ENCODE assay signal across 8 cellular contexts in the genomic region with DNA sequence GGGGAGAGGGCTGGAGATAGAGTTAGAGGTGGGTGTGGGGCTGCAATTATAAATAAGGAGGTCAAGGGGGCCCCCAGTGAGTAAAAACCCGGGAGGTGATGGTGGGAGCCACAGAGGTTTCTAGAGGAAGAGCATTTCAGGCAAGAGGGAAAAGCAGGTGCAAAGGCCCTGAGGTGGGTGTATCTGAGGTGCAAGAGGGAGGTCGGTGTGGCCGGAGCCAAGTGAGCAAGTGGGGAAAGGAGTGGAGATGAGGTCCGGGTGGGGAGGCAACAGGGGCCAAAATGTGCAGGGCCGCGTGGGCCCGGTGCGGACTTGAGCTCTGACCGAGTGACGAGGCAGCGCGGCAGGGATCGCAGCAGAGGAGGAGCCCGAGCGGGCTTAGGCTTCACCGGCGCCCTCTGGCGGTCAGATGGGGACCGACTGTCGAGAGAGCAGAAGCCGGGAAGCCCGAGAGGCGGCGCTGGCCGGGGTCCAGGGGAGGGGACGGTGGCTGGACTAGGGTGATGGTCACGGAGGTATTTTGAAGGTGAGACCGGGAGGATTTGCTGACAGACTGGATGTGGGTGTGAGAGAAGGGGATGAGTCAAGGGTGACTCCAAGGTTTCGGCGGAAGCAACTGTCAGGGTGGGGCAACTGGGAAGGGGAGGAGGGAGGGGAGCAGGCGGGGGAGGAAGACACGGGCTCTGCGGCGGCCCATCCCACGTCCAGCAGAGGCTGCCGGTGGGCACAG. TPM values are rescaled to one million over a fixed set of nuclear protein-coding genes. Genes with fewer than 3 reads are reported as not detected.
DNase-seq lines count a peak whose midpoint lies in the region; ATAC-seq and TF ChIP-seq lines count a peak whose summit lies in the region.

No MANE protein-coding gene starts in this region.

- H3K9me3 ChIP-seq in neural cell (ENCODE audit: low read length): no peaks in the 10 kb centered on the region

- no peaks in the 10 kb centered on the region for H3F3A ChIP-seq in neural cell (ENCODE audit: insufficient read depth, low read length, poor library complexity, severe bottlenecking)

- no peaks in the 10 kb centered on the region for H4K20me1 ChIP-seq in neural cell (ENCODE audit: insufficient read depth)

- TF ChIP-seq EP300 in neural cell (conservative IDR thresholded peaks at IDR 0.05; ENCODE audit: poor library complexity, severe bottlenecking): no peak

- peaks cover 4% of the 10 kb centered on the region for H3K27me3 ChIP-seq in neural cell (ENCODE audit: insufficient read depth, low read depth, low read length)

- DNase-seq in DMS79 (lab: John Stamatoyannopoulos, UW): peak; percentile 37
- DNase-seq in Kasumi-1 (lab: John Stamatoyannopoulos, UW): peak; percentile 78 to 82
- DNase-seq in RWPE1 (ENCODE audit: low spot score): peak; percentile 93
- DNase-seq in activated T-helper 9 cell treated with anti-CD3 and anti-CD28 coated beads, Interleukin-2, amount 50 U/mL, for 16 hours (ENCODE audit: low read depth): peak; percentile 77
- DNase-seq in fibroblast of the conjunctiva (ENCODE audit: low read depth): peak; percentile 65
- peak; percentile 95 for DNase-seq in stimulated activated naive CD8-positive, alpha-beta T cell treated with anti-CD3 and anti-CD28 coated beads, Interleukin-15, Interleukin-2, amounts not matched to agents 100 U/mL and 50 U/mL, for 24 hours

- H3K36me3 ChIP-seq in neural cell (ENCODE audit: insufficient read depth, low read length): no peaks in the 10 kb centered on the region

- CTCF ChIA-PET in RWPE1 (lab: Yijun Ruan, JAX): interaction anchor here (0.6 to 1.8 kb wide), 15 partner anchors 18 to 269 kb away, joined by 3 to 7 read pairs (median 4); no protein-coding TSS in a partner anchor

- TF ChIP-seq CTCF in RWPE1 (conservative IDR thresholded peaks at IDR 0.05; ENCODE audit: low read depth) (peak; percentile 93), neural cell (IDR thresholded peaks at IDR 0.05; ENCODE audit: poor library complexity, severe bottlenecking) (peak; percentile 80)

- peak overlapping the region; percentile 46 for H3K4me3 ChIP-seq in neural cell (ENCODE audit: low read length)

- H2AFZ ChIP-seq in neural cell (ENCODE audit: low read depth, low read length): peak overlapping the region; percentile 8

- peak; percentile 85 for ATAC-seq in stimulated activated naive CD8-positive, alpha-beta T cell treated with anti-CD3 and anti-CD28 coated beads, Interleukin-15, Interleukin-2, amounts not matched to agents 100 U/mL and 50 U/mL, for 24 hours
- ATAC-seq in HG02840 (IDR thresholded peaks at IDR 0.05; ENCODE audit: low FRiP score, unreplicated experiment): no peak

- H3K27ac ChIP-seq in RWPE1: peak overlapping the region; percentile 74
- no peak overlapping the region for H3K27ac ChIP-seq in neural cell (ENCODE audit: low read length)

- H3K9ac ChIP-seq in neural cell (ENCODE audit: low read length): no peak overlapping the region

- POLR2A ChIA-PET in RWPE1 (lab: Yijun Ruan, JAX; ENCODE audit: low non-redundant PET): interaction anchor here (0.6 kb wide), 1 partner anchor 30 kb away, joined by 3 read pairs; a partner anchor contains a TSS

- no peaks in the 10 kb centered on the region for H3K9me2 ChIP-seq in neural cell (ENCODE audit: insufficient read depth, low read length)

- H3K4me2 ChIP-seq in neural cell (ENCODE audit: low read length): no peak overlapping the region

- H3K79me2 ChIP-seq in neural cell (replicated peaks; ENCODE audit: insufficient read depth, low read length): no peaks in the 10 kb centered on the region

- peak; percentile 62 for TF ChIP-seq RAD21 in neural cell (conservative IDR thresholded peaks at IDR 0.05)

TF ChIP-seq in neural cell, 6 proteins besides CTCF, POLR2A, EP300 and RAD21:
- TF ChIP-seq TAF1 (IDR thresholded peaks at IDR 0.05; ENCODE audit: low read depth): no peak
- no peak for TF ChIP-seq EZH2 (IDR thresholded peaks at IDR 0.05; ENCODE audit: borderline replicate concordance, insufficient read depth, low read length, poor library complexity, severe bottlenecking)
- TF ChIP-seq SMC3 (conservative IDR thresholded peaks at IDR 0.05; ENCODE audit: poor library complexity): peak; percentile 78

RNA-seq across cellular contexts. Expression of a gene that starts 17.7 kb away (rescaled TPM):
- polyA plus RNA-seq in neural cell: not detected in 2 replicates
- polyA minus RNA-seq in neural cell: not detected in 2 replicates

RNA-seq across cellular contexts. Expression of a gene that starts 26.0 kb away (rescaled TPM):
- 0.73 and 1.2 TPM in 2 replicates for polyA plus RNA-seq in neural cell
- polyA minus RNA-seq in neural cell: 6.1 TPM in 1 of 2 replicates, not detected in the other

RNA-seq across cellular contexts. Expression of a gene that starts 30.1 kb away (rescaled TPM):
- 2,102 and 2,180 TPM in 2 replicates for polyA plus RNA-seq in neural cell
- 717 and 772 TPM in 2 replicates for polyA minus RNA-seq in neural cell

RNA-seq across cellular contexts. Expression of a gene that starts 30.5 kb away (rescaled TPM):
- 22.6 and 32.6 TPM in 2 replicates for polyA plus RNA-seq in neural cell
- polyA minus RNA-seq in neural cell: 28.5 and 31.7 TPM in 2 replicates

RNA-seq across cellular contexts. Expression of a gene that starts 36.9 kb away (rescaled TPM):
- polyA plus RNA-seq in neural cell: not detected in 2 replicates
- not detected in 2 replicates for polyA minus RNA-seq in neural cell

Comparison
In these comparisons a context has a peak if more than half of its experiments do, and no peak if none do; other contexts are left out.
1. DNase-seq: peak in every context shown above with its lines; median percentile 95 in stimulated activated naive CD8-positive, alpha-beta T cell treated with anti-CD3 and anti-CD28 coated beads, Interleukin-15, Interleukin-2, amounts not matched to agents 100 U/mL and 50 U/mL, for 24 hours; 93 in RWPE1; 80 in Kasumi-1; 77 in activated T-helper 9 cell treated with anti-CD3 and anti-CD28 coated beads, Interleukin-2, amount 50 U/mL, for 16 hours; 65 in fibroblast of the conjunctiva; 37 in DMS79.